ENCODE assay signal across 1 cellular context in the genomic region with DNA sequence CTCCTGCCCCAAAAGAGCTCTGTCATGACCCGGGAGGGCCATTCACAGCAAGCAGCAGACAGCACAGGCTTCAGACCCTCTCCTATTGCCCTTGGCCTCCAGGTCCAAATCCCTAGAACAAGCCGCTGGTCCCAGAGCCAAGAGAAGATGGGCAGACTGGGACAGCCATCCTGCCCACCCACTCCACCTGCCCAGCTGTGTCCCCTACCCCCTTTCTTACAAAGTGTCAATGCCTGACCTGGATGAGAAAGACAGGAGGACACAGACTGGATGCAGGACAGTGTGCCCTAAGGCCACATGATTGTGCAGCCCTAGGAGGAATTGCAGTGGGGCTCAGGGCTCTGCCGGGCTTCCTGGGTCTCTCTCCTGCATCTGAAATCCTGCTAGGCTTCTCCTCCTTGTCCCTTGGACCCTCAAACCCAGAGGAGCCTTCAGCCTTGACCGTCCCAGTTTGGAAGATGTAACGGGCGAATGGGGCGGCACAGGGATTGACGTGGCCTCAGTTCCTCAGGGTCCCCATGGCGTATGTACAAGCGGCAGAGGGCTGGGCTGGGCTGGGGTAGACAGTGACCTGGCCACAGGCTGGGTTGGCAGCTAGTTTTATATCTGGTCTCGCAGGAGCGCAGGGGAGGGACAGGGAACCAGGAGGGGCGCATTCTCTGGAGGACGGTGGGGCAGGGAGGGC.
TF ChIP-seq lines count a peak whose summit lies in the region.

No MANE protein-coding gene starts in this region.

TF ChIP-seq in K562, 482 proteins besides CTCF, POLR2A, EP300 and RAD21:
- TF ChIP-seq POLR2AphosphoS5 (IDR thresholded peaks at IDR 0.05; ENCODE audit: control insufficient read depth, insufficient read depth, low read depth, low read length) = no peak
- no peak for TF ChIP-seq KLF10 (CRISPR knock-in tag; IDR thresholded peaks at IDR 0.05)
- TF ChIP-seq ETV5 (CRISPR knock-in tag; IDR thresholded peaks at IDR 0.05; ENCODE audit: low read depth) = no peak
- no peak for TF ChIP-seq PHB2 (IDR thresholded peaks at IDR 0.05; ENCODE audit: low read depth)
- no peak for TF ChIP-seq RREB1 (CRISPR knock-in tag; IDR thresholded peaks at IDR 0.05)
